ENCODE assay signal across 7 cellular contexts in the genomic region with DNA sequence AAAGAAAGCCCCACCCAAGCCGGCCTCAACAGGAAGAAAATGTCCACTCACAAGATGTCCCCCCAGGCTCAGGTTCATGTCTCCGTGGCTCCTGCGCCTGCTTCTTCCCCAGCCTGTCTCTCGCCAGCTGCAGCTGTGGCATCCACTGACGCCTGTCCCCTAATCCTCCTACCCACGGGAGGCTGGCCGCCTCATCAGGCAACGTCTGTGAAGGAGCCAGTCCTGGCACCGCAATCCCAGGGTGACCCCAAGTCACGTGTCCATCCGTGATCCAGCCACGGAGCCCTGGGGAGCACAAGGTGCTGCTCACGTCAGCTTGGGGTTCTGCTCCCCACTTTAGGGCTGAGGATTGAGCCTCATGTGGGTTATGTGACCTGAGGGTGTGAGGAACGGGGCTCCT.
"Had no signal": no experiment of that assay in that cellular context is flagged by ENCODE, and none has a peak within 500 bp of the region (broad histone marks: within the 10 kb centered on the region; RNA-seq: fewer than 3 reads in every experiment).

No MANE protein-coding gene starts in this region.

- H3K27ac ChIP-seq: GM23248 had no signal

- FAIRE-seq: H54, K562 had no signal

- H3K4me3 Mint-ChIP-seq: H9 had no signal

- H3K27ac Mint-ChIP-seq: H9 had no signal

- H3K4me3 ChIP-seq: GM23248, K562 had no signal

- DNase-seq: GM23248, GOT3, H9, HCEC 1CT, IMR-90 had no signal

- H3K4me1 Mint-ChIP-seq: H9 had no signal
